Comparison of ENCODE assay signal across 8 cellular contexts in genomic region chr13:52738719-52739467, GRCh38. TPM values are rescaled to one million over a fixed set of nuclear protein-coding genes. Genes with fewer than 3 reads are reported as not detected.
DNase-seq lines count a peak whose midpoint lies in the region; ATAC-seq and TF ChIP-seq lines count a peak whose summit lies in the region.

No MANE protein-coding gene starts in this region.

- H3K9me3 ChIP-seq in RWPE2 (ENCODE audit: severe bottlenecking) (no peaks in the 10 kb centered on the region), neural cell (ENCODE audit: low read length) (no peaks in the 10 kb centered on the region)
- no peaks in the 10 kb centered on the region for H3K9me3 ChIP-seq in effector memory CD4-positive, alpha-beta T cell (ENCODE audit: control insufficient read depth, low read length)

- TF ChIP-seq CTCF in RWPE2 (IDR thresholded peaks at IDR 0.05; ENCODE audit: poor library complexity, severe bottlenecking) (peak; percentile 34), epithelial cell of proximal tubule (conservative IDR thresholded peaks at IDR 0.05; ENCODE audit: low read depth, low read length) (peak; percentile 30), neural cell (IDR thresholded peaks at IDR 0.05; ENCODE audit: poor library complexity, severe bottlenecking) (peak; percentile 41)

- no peaks in the 10 kb centered on the region for H3K79me2 ChIP-seq in neural cell (replicated peaks; ENCODE audit: insufficient read depth, low read length)

- no peak overlapping the region for H3K4me3 ChIP-seq in RWPE2 (ENCODE audit: severe bottlenecking)
- peak overlapping the region; percentile 27 for H3K4me3 ChIP-seq in epithelial cell of proximal tubule (ENCODE audit: low read depth, low read length)
- H3K4me3 ChIP-seq in neural cell (ENCODE audit: low read length) = peak overlapping the region; percentile 37
- no peak overlapping the region for H3K4me3 ChIP-seq in effector memory CD4-positive, alpha-beta T cell (ENCODE audit: insufficient read depth, low read depth, low read length, poor library complexity, severe bottlenecking)

- DNase-seq in RWPE2 (ENCODE audit: low spot score) = no peak
- DNase-seq in epithelial cell of proximal tubule (ENCODE audit: low read depth) = no peak
- DNase-seq in Ammon's horn (ENCODE audit: low spot score) = no peak
- no peak for DNase-seq in effector memory CD4-positive, alpha-beta T cell
- no peak for DNase-seq in GM19240 (ENCODE audit: insufficient read length, low spot score)
- DNase-seq in NCI-H1417 (lab: John Stamatoyannopoulos, UW) = no peak

- no peak for TF ChIP-seq EP300 in neural cell (conservative IDR thresholded peaks at IDR 0.05; ENCODE audit: poor library complexity, severe bottlenecking)

- H3K27ac ChIP-seq in RWPE2 (ENCODE audit: poor library complexity, severe bottlenecking) (no peak overlapping the region), neural cell (ENCODE audit: low read length) (peak overlapping the region; percentile 86)
- H3K27ac ChIP-seq in effector memory CD4-positive, alpha-beta T cell (ENCODE audit: insufficient read depth, low read length, poor library complexity, severe bottlenecking) = no peak overlapping the region

- peaks cover 2% of the 10 kb centered on the region for H3F3A ChIP-seq in neural cell (ENCODE audit: insufficient read depth, low read length, poor library complexity, severe bottlenecking)

- no peak overlapping the region for H2AFZ ChIP-seq in neural cell (ENCODE audit: low read depth, low read length)

- no peaks in the 10 kb centered on the region for H3K9me2 ChIP-seq in neural cell (ENCODE audit: insufficient read depth, low read length)

- ATAC-seq in GM19438 (IDR thresholded peaks at IDR 0.05; ENCODE audit: low read depth, unreplicated experiment) = peak; percentile 55
- no peak for ATAC-seq in RWPE2 (ENCODE audit: low read depth)

- no peaks in the 10 kb centered on the region for H3K4me1 ChIP-seq in RWPE2 (ENCODE audit: insufficient read depth, poor library complexity, severe bottlenecking)
- peaks cover 4% of the 10 kb centered on the region for H3K4me1 ChIP-seq in effector memory CD4-positive, alpha-beta T cell (ENCODE audit: control insufficient read depth, insufficient read depth, low read length, poor library complexity, severe bottlenecking)

- peaks cover 41% of the 10 kb centered on the region for H3K27me3 ChIP-seq in RWPE2 (ENCODE audit: insufficient read depth, poor library complexity, severe bottlenecking)
- peaks cover 28% of the 10 kb centered on the region for H3K27me3 ChIP-seq in neural cell (ENCODE audit: insufficient read depth, low read depth, low read length)
- H3K27me3 ChIP-seq in effector memory CD4-positive, alpha-beta T cell (replicated peaks; ENCODE audit: control insufficient read depth, insufficient read depth, low read length, poor library complexity, severe bottlenecking) = peaks cover 20% of the 10 kb centered on the region

- H3K36me3 ChIP-seq in RWPE2 (ENCODE audit: low read depth) (no peaks in the 10 kb centered on the region), neural cell (ENCODE audit: insufficient read depth, low read length) (no peaks in the 10 kb centered on the region)
- H3K36me3 ChIP-seq in effector memory CD4-positive, alpha-beta T cell (ENCODE audit: control insufficient read depth, insufficient read depth, low read length) = no peaks in the 10 kb centered on the region

- TF ChIP-seq RAD21 in neural cell (conservative IDR thresholded peaks at IDR 0.05) = no peak

- peak overlapping the region; percentile 53 for H3K9ac ChIP-seq in neural cell (ENCODE audit: low read length)

- no peaks in the 10 kb centered on the region for H4K20me1 ChIP-seq in neural cell (ENCODE audit: insufficient read depth)

- H3K4me2 ChIP-seq in neural cell (ENCODE audit: low read length) = no peak overlapping the region

TF ChIP-seq in neural cell, 6 proteins besides CTCF, POLR2A, EP300 and RAD21:
- no peak for TF ChIP-seq REST (IDR thresholded peaks at IDR 0.05; ENCODE audit: borderline replicate concordance)
- TF ChIP-seq EZH2 (IDR thresholded peaks at IDR 0.05; ENCODE audit: borderline replicate concordance, insufficient read depth, low read length, poor library complexity, severe bottlenecking) = no peak
- TF ChIP-seq SMC3 (conservative IDR thresholded peaks at IDR 0.05; ENCODE audit: poor library complexity) = no peak
- no peak for TF ChIP-seq TAF1 (IDR thresholded peaks at IDR 0.05; ENCODE audit: low read depth)
- no peak for TF ChIP-seq MXI1 (conservative IDR thresholded peaks at IDR 0.05; ENCODE audit: poor library complexity, severe bottlenecking)
- TF ChIP-seq POLR2AphosphoS5 (IDR thresholded peaks at IDR 0.05) = no peak

RNA-seq across cellular contexts. Expression of gene CNMD, which starts 0.7 kb away (rescaled TPM):
- total RNA-seq in epithelial cell of proximal tubule = 2.6 TPM in 1 of 2 replicates, not detected in the other
- 2.2 TPM in 1 of 2 replicates, not detected in the other for polyA plus RNA-seq in neural cell
- 0.49 TPM in 1 of 2 replicates, not detected in the other for polyA minus RNA-seq in neural cell

Comparison
In these comparisons a context has a peak if more than half of its experiments do, and no peak if none do; other contexts are left out.
1. H3K4me3 ChIP-seq: peak in epithelial cell of proximal tubule (single experiment) and neural cell (single experiment); none in RWPE2 (single experiment) and effector memory CD4-positive, alpha-beta T cell (single experiment).
2. Peak in every context shown above with its lines, with median percentiles within 50 percentile points of each other: CTCF ChIP-seq.